ENCODE assay signal across 21 cellular contexts in the genomic region with DNA sequence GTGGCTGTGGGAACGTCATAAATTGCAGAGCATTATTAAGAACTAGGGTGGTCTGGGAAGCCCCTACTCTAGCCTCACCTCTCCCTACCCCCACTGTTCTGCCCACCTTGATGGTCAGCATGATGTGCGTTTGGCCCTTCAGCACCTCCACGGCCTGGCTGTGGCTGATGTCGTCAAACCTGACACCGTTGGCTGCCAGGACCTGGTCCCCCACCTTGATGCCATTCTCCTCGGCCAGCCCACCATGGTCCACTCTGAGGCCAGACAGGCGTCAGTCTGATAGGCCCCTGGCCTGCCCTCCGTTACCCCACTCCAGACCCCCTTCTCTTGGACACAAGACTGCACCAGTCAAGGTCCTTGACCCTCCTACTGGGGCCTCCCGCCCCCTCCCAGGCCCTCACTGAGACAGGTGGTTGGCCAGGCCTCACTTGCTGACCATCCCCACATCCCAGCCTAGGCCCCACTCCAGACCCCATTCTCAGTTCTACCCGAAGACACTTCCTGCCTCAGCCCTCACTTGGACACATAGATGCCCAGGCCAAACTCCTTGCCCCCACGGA. TPM values are rescaled to one million over a fixed set of nuclear protein-coding genes. Genes with fewer than 3 reads are reported as not detected.
DNase-seq lines count a peak whose midpoint lies in the region; ATAC-seq, FAIRE-seq and TF ChIP-seq lines count a peak whose summit lies in the region.
"Had no signal": no experiment of that assay in that cellular context is flagged by ENCODE, and none has a peak within 500 bp of the region (broad histone marks: within the 10 kb centered on the region; RNA-seq: fewer than 3 reads in every experiment).

No MANE protein-coding gene starts in this region.

- TF ChIP-seq POLR2A in H1 (IDR thresholded peaks at IDR 0.05; ENCODE audit: control extremely low read depth in 1 of 2, low read depth in 2 of 2, low read length in 2 of 2) (no peak), gastroesophageal sphincter (IDR thresholded peaks at IDR 0.05) (no peak)

- POLR2A ChIA-PET in H1 (lab: Charles Lee; ENCODE audit: partially characterized antibody): no interaction called here

- no peak for TF ChIP-seq RAD21 in H1 (IDR thresholded peaks at IDR 0.05 in 1 of 2, conservative IDR thresholded peaks at IDR 0.05 in 1 of 2; ENCODE audit: low read depth in 2 of 2, low read length in 2 of 2)

- H3K23me2 ChIP-seq in H1 (ENCODE audit: low read depth, low read length): peaks cover 11% of the 10 kb centered on the region; the same call in 1 of the 2 replicates

- H3K27ac ChIP-seq in H1 (ENCODE audit: low read depth, low read length): no peak overlapping the region
- no peak overlapping the region for H3K27ac ChIP-seq in gastroesophageal sphincter
- H3K27ac ChIP-seq: GM23248 had no signal

- peaks cover 10% of the 10 kb centered on the region for H3K4me1 Mint-ChIP-seq in osteocyte (ENCODE audit: unreplicated experiment)

- H3K4ac ChIP-seq in H1 (replicated peaks; ENCODE audit: insufficient read length, low read depth, low read length): no peak overlapping the region

- no peak overlapping the region for H2BK5ac ChIP-seq in H1 (ENCODE audit: low read depth, low read length)

- DNase-seq in Right ventricle myocardium superior: peak; percentile 35
- no peak for DNase-seq in left ventricle myocardium superior
- no peak for DNase-seq in H1 (ENCODE audit: low read depth in 1 of 2, low spot score in 2 of 2)
- peak; percentile 80 for DNase-seq in osteocyte (ENCODE audit: extremely low spot score, unreplicated experiment)
- DNase-seq in stimulated activated naive CD4-positive, alpha-beta T cell (lab: John Stamatoyannopoulos, UW): no peak
- no peak for DNase-seq in DMS53 (lab: John Stamatoyannopoulos, UW)
- DNase-seq: 8988T; BE2C; Calu3; CD4-positive, alpha-beta memory T cell; DND-41; EL; GM23248; HCEC 1CT; KBM-7 had no signal

- no peak for FAIRE-seq in H1 (lab: Jason Lieb, UNC)
- FAIRE-seq: GM12878, H54, HepG2 had no signal

- H3K36me3 Mint-ChIP-seq in osteocyte (ENCODE audit: unreplicated experiment): no peaks in the 10 kb centered on the region
- H3K36me3 Mint-ChIP-seq: CD14-positive monocyte; CD4-positive, alpha-beta memory T cell; IgD-negative memory B cell had no signal

- H2BK15ac ChIP-seq in H1 (ENCODE audit: low read length): no peak overlapping the region

- no peak overlapping the region for H2AK5ac ChIP-seq in H1 (ENCODE audit: low read depth, low read length)

- no peak overlapping the region for H3K18ac ChIP-seq in H1 (ENCODE audit: extremely low read depth, low read length)

- H3K4me3 ChIP-seq in H1 (ENCODE audit: extremely low read depth in 1 of 4, insufficient read depth in 2 of 4, low read depth in 3 of 4, low read length in 4 of 4) (no peak overlapping the region), gastroesophageal sphincter (no peak overlapping the region)
- H3K4me3 ChIP-seq: GM12878, GM23248 had no signal

- ATAC-seq in Right ventricle myocardium superior (ENCODE audit: poor library complexity): no peak
- ATAC-seq in left ventricle myocardium superior: no peak
- ATAC-seq in gastroesophageal sphincter: no peak
- ATAC-seq: GM12878, HepG2 had no signal

- no peaks in the 10 kb centered on the region for H3K79me1 ChIP-seq in H1 (ENCODE audit: low read depth, low read length)

- peaks cover 0 to 10% (median 5%) of the 10 kb centered on the region in 4 experiments; a peak in 4 of 7 replicates for H3K4me1 ChIP-seq in H1 (replicated peaks in 1 of 4; ENCODE audit: control insufficient read depth in 3 of 4, insufficient read depth in 4 of 4, low read length in 3 of 4)
- peaks cover 0 to 14% (median 0%) of the 10 kb centered on the region in 3 donors for H3K4me1 ChIP-seq in gastroesophageal sphincter

- H3K79me2 ChIP-seq in H1 (ENCODE audit: control insufficient read depth in 1 of 2, insufficient read depth in 2 of 2, low read length in 2 of 2): no peaks in the 10 kb centered on the region

- H3K23ac ChIP-seq in H1 (ENCODE audit: insufficient read length): no peak overlapping the region

- H4K5ac ChIP-seq in H1 (ENCODE audit: insufficient read length, low read depth, low read length): no peak overlapping the region

- no peak overlapping the region for H2BK12ac ChIP-seq in H1 (ENCODE audit: low read depth, low read length)

- H3K56ac ChIP-seq in H1 (replicated peaks; ENCODE audit: insufficient read length, low read depth, low read length): no peak overlapping the region

- no peak overlapping the region for H3K14ac ChIP-seq in H1 (ENCODE audit: insufficient read length)

- H3K4me3 Mint-ChIP-seq in osteocyte (ENCODE audit: unreplicated experiment): no peak overlapping the region
- H3K4me3 Mint-ChIP-seq: CD14-positive monocyte; CD4-positive, alpha-beta memory T cell; IgD-negative memory B cell had no signal

- no peaks in the 10 kb centered on the region for H3K9me3 ChIP-seq in H1 (ENCODE audit: insufficient read depth in 2 of 2, low read depth in 1 of 2, low read length in 1 of 2)
- no peaks in the 10 kb centered on the region for H3K9me3 ChIP-seq in gastroesophageal sphincter
- H3K9me3 ChIP-seq: BE2C had no signal

- peak overlapping the region; percentile 10 for H4K91ac ChIP-seq in H1 (replicated peaks; ENCODE audit: insufficient read length, low read length)

- no peak overlapping the region for H2AFZ ChIP-seq in H1 (ENCODE audit: low read length)
- H2AFZ ChIP-seq: GM23248 had no signal

- H3K36me3 ChIP-seq in H1 (ENCODE audit: control insufficient read depth in 2 of 4, insufficient read depth in 4 of 4, low read length in 3 of 4) (no peaks in the 10 kb centered on the region), gastroesophageal sphincter (no peaks in the 10 kb centered on the region)
- H3K36me3 ChIP-seq: BE2C had no signal

- no peak overlapping the region for H2BK20ac ChIP-seq in H1 (ENCODE audit: low read length)

- H3K27me3 ChIP-seq in H1 (replicated peaks in 1 of 4; ENCODE audit: control insufficient read depth in 3 of 4, extremely low read depth in 1 of 4, insufficient read depth in 3 of 4, low read length in 3 of 4) (peaks cover 13 to 31% (median 26%) of the 10 kb centered on the region in 4 experiments), gastroesophageal sphincter (peaks cover 39% of the 10 kb centered on the region)
- H3K27me3 ChIP-seq: BE2C had no signal

- no peak overlapping the region for H4K8ac ChIP-seq in H1 (ENCODE audit: extremely low read depth, insufficient read depth, low read length)

- H2BK120ac ChIP-seq in H1 (replicated peaks; ENCODE audit: low read depth, low read length): no peak overlapping the region

- intact Hi-C loops in Right ventricle myocardium superior (cut with DNase I): no loop called here
- intact Hi-C loops in left ventricle myocardium superior (cut with micrococcal nuclease): no loop called here

- no peaks in the 10 kb centered on the region for H3K9me3 Mint-ChIP-seq in osteocyte (ENCODE audit: unreplicated experiment)
- H3K9me3 Mint-ChIP-seq: CD4-positive, alpha-beta memory T cell; IgD-negative memory B cell had no signal

- no peak overlapping the region for H3K9ac ChIP-seq in H1 (replicated peaks in 1 of 4; ENCODE audit: extremely low read depth in 1 of 4, low read depth in 3 of 4, low read length in 3 of 4)
- H3K9ac ChIP-seq: GM23248 had no signal

- CTCF ChIA-PET in H1 (lab: Charles Lee; ENCODE audit: partially characterized antibody): interaction anchor here (0.6 to 51.8 kb wide), 4 partner anchors 10 to 1574 kb away, joined by 3 to 2176 read pairs (median 84); a partner anchor contains a TSS

- no peak overlapping the region for H3K27ac Mint-ChIP-seq in osteocyte (ENCODE audit: unreplicated experiment)
- H3K27ac Mint-ChIP-seq: CD14-positive monocyte; CD4-positive, alpha-beta memory T cell; IgD-negative memory B cell had no signal

- WGBS in H1 (ENCODE audit: extremely low coverage in 1 of 2, insufficient coverage in 1 of 2, insufficient read length in 1 of 2, insufficient replicate concordance in 2 of 2, low coverage in 1 of 2, low lambda C conversion rate in 2 of 2, missing lambda C conversion rate in 1 of 2), 2 experiments: 90% methylated on average over 10 of the region's 11 CpGs; no CpG with 5 or more reads in 1 of the 2 experiments
- 82 to 84% methylated on average over 3 to 8 of the region's 11 CpGs for WGBS in gastroesophageal sphincter (ENCODE audit: low coverage in 1 of 2), 2 donors

- TF ChIP-seq EP300 in H1 (IDR thresholded peaks at IDR 0.05; ENCODE audit: borderline replicate concordance in 1 of 2, low read depth in 2 of 2, low read length in 2 of 2): no peak
- no peak for TF ChIP-seq EP300 in gastroesophageal sphincter (IDR thresholded peaks at IDR 0.05)

- no peak overlapping the region for H3K4me2 ChIP-seq in H1 (ENCODE audit: insufficient read depth in 1 of 2, low read depth in 2 of 2, low read length in 2 of 2)

- TF ChIP-seq CTCF in H1 (IDR thresholded peaks at IDR 0.05; ENCODE audit: control extremely low read depth in 1 of 3, insufficient read depth in 1 of 3, low read depth in 1 of 3, low read length in 3 of 3) (no peak), osteocyte (IDR thresholded peaks at IDR 0.05) (no peak), gastroesophageal sphincter (IDR thresholded peaks at IDR 0.05) (no peak)

- H3K27me3 Mint-ChIP-seq in osteocyte (ENCODE audit: unreplicated experiment): no peaks in the 10 kb centered on the region

- H4K20me1 ChIP-seq in H1 (replicated peaks in 1 of 2; ENCODE audit: control insufficient read depth in 1 of 2, insufficient read depth in 2 of 2, low read length in 2 of 2): peaks cover 0 to 1% of the 10 kb centered on the region in 2 experiments

RNA-seq across cellular contexts. Expression of a gene that starts 9.2 kb away (rescaled TPM):
- total RNA-seq in Right ventricle myocardium superior (0.38 TPM), left ventricle myocardium superior (0.17 TPM), osteocyte (1.9 and 2.1 TPM in 2 replicates), gastroesophageal sphincter (under 1 TPM in 3 of 4 donors, not detected in 1; 0.31 to 0.54 (median 0.39) TPM)
- 0.88 and 1.1 TPM in 2 replicates for total RNA-seq in H1 (2021; fragmentation: NEBNext Ultra II Directional; extraction: Animal tissue kit (Norgen Biotek cat#: 25700))
- 1.6 and 1.7 TPM in 2 replicates for polyA plus RNA-seq in H1 (2011; rRNA removed)
- polyA plus RNA-seq in H1 (2011; cell fraction: cytosol; rRNA removed): 2.2 TPM
- 7.2 TPM for polyA plus RNA-seq in H1 (2011; cell fraction: nucleus; rRNA removed)
- 1.2 to 2.1 TPM (median 1.6 TPM) in 4 replicates for polyA plus RNA-seq in H1 (2012, experiment 1 of 2)
- polyA plus RNA-seq in H1 (2012, experiment 2 of 2): 1.0 TPM
- polyA plus RNA-seq in H1 (2013, experiment 1 of 2): 0.97 TPM
- polyA plus RNA-seq in H1 (2013, experiment 2 of 2): 0.72 TPM
- polyA minus RNA-seq in H1 (2011; rRNA and poly(A)+ RNA removed): 0.85 and 1.5 TPM in 2 replicates
- 2.6 TPM for polyA minus RNA-seq in H1 (2011; cell fraction: cytosol; rRNA and poly(A)+ RNA removed)
- 3.9 TPM for polyA minus RNA-seq in H1 (2011; cell fraction: nucleus; rRNA and poly(A)+ RNA removed)
- total RNA-seq: GM12878 had no signal
- polyA plus RNA-seq: CD14-positive monocyte, IgD-negative memory B cell had no signal

RNA-seq across cellular contexts. Expression of a gene that starts 9.3 kb away (rescaled TPM):
- 11.4 TPM for total RNA-seq in Right ventricle myocardium superior
- total RNA-seq in left ventricle myocardium superior: 11.0 TPM
- total RNA-seq in H1 (2021; fragmentation: NEBNext Ultra II Directional; extraction: Animal tissue kit (Norgen Biotek cat#: 25700)): 2.8 and 3.1 TPM in 2 replicates
- 2.6 and 3.0 TPM in 2 replicates for polyA plus RNA-seq in H1 (2011; rRNA removed)
- polyA plus RNA-seq in H1 (2011; cell fraction: cytosol; rRNA removed): 4.4 TPM
- 7.8 TPM for polyA plus RNA-seq in H1 (2011; cell fraction: nucleus; rRNA removed)
- 1.7 to 2.2 TPM (median 2.0 TPM) in 4 replicates for polyA plus RNA-seq in H1 (2012, experiment 1 of 2)
- 1.5 TPM for polyA plus RNA-seq in H1 (2012, experiment 2 of 2)
- polyA plus RNA-seq in H1 (2013, experiment 1 of 2): 2.6 TPM
- polyA plus RNA-seq in H1 (2013, experiment 2 of 2): 2.5 TPM
- 7.1 and 7.3 TPM in 2 replicates for polyA minus RNA-seq in H1 (2011; rRNA and poly(A)+ RNA removed)
- 0.88 TPM for polyA minus RNA-seq in H1 (2011; cell fraction: cytosol; rRNA and poly(A)+ RNA removed)
- 4.6 TPM for polyA minus RNA-seq in H1 (2011; cell fraction: nucleus; rRNA and poly(A)+ RNA removed)
- 78.3 and 81.0 TPM in 2 replicates for total RNA-seq in osteocyte
- 10 to 100 TPM; 47.5 to 84.2 (median 66.0) TPM for total RNA-seq in gastroesophageal sphincter

RNA-seq across cellular contexts. Expression of a gene that starts 22.2 kb away (rescaled TPM):
- 39.1 TPM for total RNA-seq in Right ventricle myocardium superior
- 44.9 TPM for total RNA-seq in left ventricle myocardium superior
- total RNA-seq in H1 (2021; fragmentation: NEBNext Ultra II Directional; extraction: Animal tissue kit (Norgen Biotek cat#: 25700)): 75.7 and 79.3 TPM in 2 replicates
- polyA plus RNA-seq in H1 (2011; rRNA removed): 99.5 and 161 TPM in 2 replicates
- 84.1 TPM for polyA plus RNA-seq in H1 (2011; cell fraction: cytosol; rRNA removed)
- 198 TPM for polyA plus RNA-seq in H1 (2011; cell fraction: nucleus; rRNA removed)
- polyA plus RNA-seq in H1 (2012, experiment 1 of 2): 34.9 to 80.3 TPM (median 70.1 TPM) in 4 replicates
- polyA plus RNA-seq in H1 (2012, experiment 2 of 2): 71.2 TPM
- polyA plus RNA-seq in H1 (2013, experiment 1 of 2): 61.8 TPM
- polyA plus RNA-seq in H1 (2013, experiment 2 of 2): 57.5 TPM
- 25.8 and 26.7 TPM in 2 replicates for polyA minus RNA-seq in H1 (2011; rRNA and poly(A)+ RNA removed)
- polyA minus RNA-seq in H1 (2011; cell fraction: cytosol; rRNA and poly(A)+ RNA removed): 45.7 TPM
- polyA minus RNA-seq in H1 (2011; cell fraction: nucleus; rRNA and poly(A)+ RNA removed): 51.4 TPM
- total RNA-seq in osteocyte: 69.9 and 72.1 TPM in 2 replicates
- total RNA-seq in gastroesophageal sphincter: 100 to 1,000 TPM; 134 to 181 (median 141) TPM

RNA-seq across cellular contexts. Expression of a gene that starts 34.4 kb away (rescaled TPM):
- 6.4 TPM for total RNA-seq in Right ventricle myocardium superior
- 8.0 TPM for total RNA-seq in left ventricle myocardium superior
- total RNA-seq in H1 (2021; fragmentation: NEBNext Ultra II Directional; extraction: Animal tissue kit (Norgen Biotek cat#: 25700)): 32.5 and 34.9 TPM in 2 replicates
- polyA plus RNA-seq in H1 (2011; rRNA removed): 15.4 TPM in 2 replicates
- polyA plus RNA-seq in H1 (2011; cell fraction: cytosol; rRNA removed): 18.2 TPM
- 18.3 TPM for polyA plus RNA-seq in H1 (2011; cell fraction: nucleus; rRNA removed)
- 27.7 to 35.2 TPM (median 32.6 TPM) in 4 replicates for polyA plus RNA-seq in H1 (2012, experiment 1 of 2)
- 9.5 TPM for polyA plus RNA-seq in H1 (2012, experiment 2 of 2)
- polyA plus RNA-seq in H1 (2013, experiment 1 of 2): 17.1 TPM
- 16.0 TPM for polyA plus RNA-seq in H1 (2013, experiment 2 of 2)
- polyA minus RNA-seq in H1 (2011; rRNA and poly(A)+ RNA removed): 29.8 and 30.7 TPM in 2 replicates
- 8.3 TPM for polyA minus RNA-seq in H1 (2011; cell fraction: cytosol; rRNA and poly(A)+ RNA removed)
- 17.7 TPM for polyA minus RNA-seq in H1 (2011; cell fraction: nucleus; rRNA and poly(A)+ RNA removed)
- 7.1 and 7.7 TPM in 2 replicates for total RNA-seq in osteocyte
- total RNA-seq in gastroesophageal sphincter: 10 to 100 TPM in 1 of 4 donors, 1 to 10 TPM in 3; 8.3 to 10.8 (median 8.9) TPM

RNA-seq across cellular contexts. Expression of a gene that starts 34.5 kb away (rescaled TPM):
- total RNA-seq in Right ventricle myocardium superior: 55.4 TPM
- 55.9 TPM for total RNA-seq in left ventricle myocardium superior
- total RNA-seq in H1 (2021; fragmentation: NEBNext Ultra II Directional; extraction: Animal tissue kit (Norgen Biotek cat#: 25700)): 74.1 and 80.9 TPM in 2 replicates
- polyA plus RNA-seq in H1 (2011; rRNA removed): 149 and 171 TPM in 2 replicates
- 140 TPM for polyA plus RNA-seq in H1 (2011; cell fraction: cytosol; rRNA removed)
- polyA plus RNA-seq in H1 (2011; cell fraction: nucleus; rRNA removed): 169 TPM
- polyA plus RNA-seq in H1 (2012, experiment 1 of 2): 72.3 to 110 TPM (median 101 TPM) in 4 replicates
- 122 TPM for polyA plus RNA-seq in H1 (2012, experiment 2 of 2)
- polyA plus RNA-seq in H1 (2013, experiment 1 of 2): 93.1 TPM
- polyA plus RNA-seq in H1 (2013, experiment 2 of 2): 84.8 TPM
- 29.0 and 35.6 TPM in 2 replicates for polyA minus RNA-seq in H1 (2011; rRNA and poly(A)+ RNA removed)
- polyA minus RNA-seq in H1 (2011; cell fraction: cytosol; rRNA and poly(A)+ RNA removed): 49.4 TPM
- polyA minus RNA-seq in H1 (2011; cell fraction: nucleus; rRNA and poly(A)+ RNA removed): 46.7 TPM
- 70.5 and 81.6 TPM in 2 replicates for total RNA-seq in osteocyte
- total RNA-seq in gastroesophageal sphincter: 10 to 100 TPM; 58.0 to 93.8 (median 80.7) TPM

Comparison
In these comparisons a context has a peak if more than half of its experiments do, and no peak if none do; other contexts are left out.
1. DNase-seq: peak in Right ventricle myocardium superior (single experiment) and osteocyte (single experiment); none in left ventricle myocardium superior (single experiment), H1 (0 of 2), stimulated activated naive CD4-positive, alpha-beta T cell (0 of 6) and DMS53 (single experiment).